In genomic region chr1:158932171-158932570, GRCh38 we compare ENCODE assay signal across 17 cellular contexts. TPM values are rescaled to one million over a fixed set of nuclear protein-coding genes. Genes with fewer than 3 reads are reported as not detected.
DNase-seq lines count a peak whose midpoint lies in the region; ATAC-seq and TF ChIP-seq lines count a peak whose summit lies in the region.
"Had no signal": no experiment of that assay in that cellular context is flagged by ENCODE, and none has a peak within 500 bp of the region (broad histone marks: within the 10 kb centered on the region; RNA-seq: fewer than 3 reads in every experiment).

No MANE protein-coding gene starts in this region.

- H3K36me3 ChIP-seq in DND-41 (ENCODE audit: insufficient read depth, low read length): no peaks in the 10 kb centered on the region
- H3K36me3 ChIP-seq in Loucy (ENCODE audit: insufficient read depth, low read length): no peaks in the 10 kb centered on the region
- no peaks in the 10 kb centered on the region for H3K36me3 ChIP-seq in Caco-2 (ENCODE audit: control insufficient read depth, insufficient read depth, low read length)
- H3K36me3 ChIP-seq: BLaER1 had no signal

- H3K4me3 Mint-ChIP-seq in activated naive CD8-positive, alpha-beta T cell treated with anti-CD3 and anti-CD28 coated beads, Interleukin-2, amount 10 ng/mL, durations not matched to agents 7 days and 5 days: peak overlapping the region; percentile 76
- H3K4me3 Mint-ChIP-seq in natural killer cell: peak overlapping the region; percentile 98
- H3K4me3 Mint-ChIP-seq in Caco-2 (ENCODE audit: unreplicated experiment): no peak overlapping the region

- peak overlapping the region in 1 of 2 experiments; percentile 45; a peak in 3 of 4 replicates for H3K4me3 ChIP-seq in DND-41 (ENCODE audit: low read depth in 1 of 2, low read length in 2 of 2)
- H3K4me3 ChIP-seq in Loucy (ENCODE audit: low read length, poor library complexity, severe bottlenecking): peak overlapping the region; percentile 33
- no peak overlapping the region for H3K4me3 ChIP-seq in Caco-2 (ENCODE audit: low read depth, low read length)
- H3K4me3 ChIP-seq: BLaER1, GM23248 had no signal

- H2AFZ ChIP-seq in DND-41 (ENCODE audit: low read depth, low read length): no peak overlapping the region
- H2AFZ ChIP-seq in Loucy (ENCODE audit: low read length): no peak overlapping the region
- H2AFZ ChIP-seq: GM23248 had no signal

- peaks cover 4% of the 10 kb centered on the region for H3K36me3 Mint-ChIP-seq in activated naive CD8-positive, alpha-beta T cell treated with anti-CD3 and anti-CD28 coated beads, Interleukin-2, amount 10 ng/mL, durations not matched to agents 7 days and 5 days
- H3K36me3 Mint-ChIP-seq in natural killer cell (peaks cover 25% of the 10 kb centered on the region), Caco-2 (ENCODE audit: insufficient read depth, unreplicated experiment) (no peaks in the 10 kb centered on the region)

- H3K9me2 ChIP-seq in Loucy (replicated peaks; ENCODE audit: low read depth, low read length): no peaks in the 10 kb centered on the region

- peaks cover 12% of the 10 kb centered on the region for H3K4me1 Mint-ChIP-seq in activated naive CD8-positive, alpha-beta T cell treated with anti-CD3 and anti-CD28 coated beads, Interleukin-2, amount 10 ng/mL, durations not matched to agents 7 days and 5 days
- H3K4me1 Mint-ChIP-seq in natural killer cell (peaks cover 49 to 64% of the 10 kb centered on the region in 2 donors), Caco-2 (ENCODE audit: low read depth, unreplicated experiment) (no peaks in the 10 kb centered on the region)

- TF ChIP-seq CTCF in DND-41 (IDR thresholded peaks at IDR 0.05; ENCODE audit: borderline replicate concordance, extremely low read depth, low read length, poor library complexity, severe bottlenecking): no peak
- no peak for TF ChIP-seq CTCF in Loucy (conservative IDR thresholded peaks at IDR 0.05; ENCODE audit: low read length)
- TF ChIP-seq CTCF in natural killer cell (IDR thresholded peaks at IDR 0.05): no peak
- TF ChIP-seq CTCF in Caco-2 (IDR thresholded peaks at IDR 0.05; ENCODE audit: insufficient read depth in 1 of 2, low read depth in 1 of 2, low read length in 1 of 2, severe bottlenecking in 1 of 2, unreplicated experiment in 1 of 2): no peak

- peaks cover 4% of the 10 kb centered on the region for H3K9me3 Mint-ChIP-seq in activated naive CD8-positive, alpha-beta T cell treated with anti-CD3 and anti-CD28 coated beads, Interleukin-2, amount 10 ng/mL, durations not matched to agents 7 days and 5 days
- H3K9me3 Mint-ChIP-seq in natural killer cell (peaks cover 0 to 2% of the 10 kb centered on the region in 2 donors), Caco-2 (ENCODE audit: unreplicated experiment) (peaks cover 4% of the 10 kb centered on the region)

- H3F3A ChIP-seq in Loucy (ENCODE audit: low read depth): no peaks in the 10 kb centered on the region

- intact Hi-C loops in natural killer cell (cut with micrococcal nuclease) (loop anchor here (10.0 kb wide), 1 partner anchor 1207 kb away; no protein-coding TSS in a partner anchor), posterior vena cava (cut with DNase I) (no loop called here), Caco-2 (cut with micrococcal nuclease; ENCODE audit: unreplicated experiment) (no loop called here)

- POLR2A ChIA-PET in activated naive CD8-positive, alpha-beta T cell treated with anti-CD3 and anti-CD28 coated beads, Interleukin-2, amount 10 ng/mL, durations not matched to agents 7 days and 5 days (lab: Charles Lee): no interaction called here
- POLR2A ChIA-PET in Caco-2 (lab: Charles Lee): no interaction called here

- H3K9ac ChIP-seq in DND-41 (ENCODE audit: low read depth, low read length) (peak overlapping the region; percentile 39), Loucy (ENCODE audit: low read depth, low read length, poor library complexity, severe bottlenecking) (peak overlapping the region; percentile 39)
- H3K9ac ChIP-seq: BLaER1, GM23248 had no signal

- CTCF ChIA-PET in Caco-2 (lab: Charles Lee): no interaction called here

- H3K4me2 ChIP-seq in DND-41 (ENCODE audit: insufficient read depth, low read length): peak overlapping the region; percentile 43; the same call in 1 of the 2 replicates
- peak overlapping the region; percentile 45 for H3K4me2 ChIP-seq in Loucy (ENCODE audit: low read depth, low read length, poor library complexity, severe bottlenecking)
- H3K4me2 ChIP-seq: BLaER1 had no signal

- 0 out of 3 replicates have a peak, but pooled peaks have one; percentile 22 for ATAC-seq in DND-41 (ENCODE audit: insufficient read depth, low read depth)
- no peak for ATAC-seq in activated naive CD8-positive, alpha-beta T cell treated with anti-CD3 and anti-CD28 coated beads, Interleukin-2, amount 10 ng/mL, durations not matched to agents 7 days and 5 days (ENCODE audit: low read depth)
- peak; percentile 24 to 51 (median 37) for ATAC-seq in natural killer cell
- no peak for ATAC-seq in GM18502 (IDR thresholded peaks at IDR 0.05; ENCODE audit: poor library complexity, unreplicated experiment)

- DNase-seq in DND-41: no peak
- DNase-seq in activated naive CD8-positive, alpha-beta T cell treated with anti-CD3 and anti-CD28 coated beads, Interleukin-2, amount 10 ng/mL, durations not matched to agents 7 days and 5 days: no peak
- DNase-seq in natural killer cell: no peak
- DNase-seq in posterior vena cava (ENCODE audit: low spot score): no peak
- no peak for DNase-seq in Caco-2
- no peak for DNase-seq in DMS114 treated with DMSO at 0.1 percent for 48 hours (lab: John Stamatoyannopoulos, UW; ENCODE audit: unreplicated experiment)
- DNase-seq: effector CD4-positive, alpha-beta T cell; GM23248; KBM-7; NCI-H524 treated with DMSO at 0.1 percent for 48 hours; RPMI8226; stimulated activated CD4-positive, alpha-beta T cell treated with anti-CD3 and anti-CD28 coated beads, Interleukin-1b, Interleukin-23, amount 100 ng/mL, for 48 hours had no signal

- H3K27me3 ChIP-seq in DND-41 (ENCODE audit: insufficient read depth, low read length, poor library complexity): no peaks in the 10 kb centered on the region
- no peaks in the 10 kb centered on the region for H3K27me3 ChIP-seq in Loucy (ENCODE audit: insufficient read depth, low read length, poor library complexity, severe bottlenecking)
- no peaks in the 10 kb centered on the region for H3K27me3 ChIP-seq in Caco-2 (replicated peaks; ENCODE audit: control insufficient read depth, insufficient read depth, low read length)
- H3K27me3 ChIP-seq: BLaER1 had no signal

- peak overlapping the region; percentile 77 for H3K27ac Mint-ChIP-seq in activated naive CD8-positive, alpha-beta T cell treated with anti-CD3 and anti-CD28 coated beads, Interleukin-2, amount 10 ng/mL, durations not matched to agents 7 days and 5 days
- H3K27ac Mint-ChIP-seq in natural killer cell (peak overlapping the region; percentile 90 to 95), Caco-2 (ENCODE audit: unreplicated experiment) (no peak overlapping the region)

- H3K27ac ChIP-seq in DND-41 (ENCODE audit: low read length): peak overlapping the region; percentile 60
- H3K27ac ChIP-seq: BLaER1, GM23248 had no signal

- H3K4me1 ChIP-seq in DND-41 (ENCODE audit: insufficient read depth, low read length): peaks cover 11% of the 10 kb centered on the region
- H3K4me1 ChIP-seq in Loucy (ENCODE audit: insufficient read depth, low read length, poor library complexity, severe bottlenecking): peaks cover 17% of the 10 kb centered on the region
- no peaks in the 10 kb centered on the region for H3K4me1 ChIP-seq in Caco-2
- H3K4me1 ChIP-seq: BLaER1 had no signal

- no TSS peak for BruUV-seq in Caco-2 (replicated peaks; lab: Mats Ljungman, UMichigan)

- H4K20me1 ChIP-seq in DND-41 (ENCODE audit: insufficient read depth, low read length): no peaks in the 10 kb centered on the region
- H4K20me1 ChIP-seq in Loucy (ENCODE audit: insufficient read depth, low read length, poor library complexity, severe bottlenecking): no peaks in the 10 kb centered on the region
- H4K20me1 ChIP-seq: BLaER1 had no signal

- no peaks in the 10 kb centered on the region for H3K9me3 ChIP-seq in DND-41 (ENCODE audit: insufficient read depth, low read length, severe bottlenecking)
- H3K9me3 ChIP-seq in Loucy (ENCODE audit: insufficient read depth, low read depth, low read length): 0 out of 2 replicates have a peak, but pooled peaks cover 4% of the 10 kb centered on the region
- H3K9me3 ChIP-seq in Caco-2: no peaks in the 10 kb centered on the region
- H3K9me3 ChIP-seq: BLaER1 had no signal

- 0 out of 2 replicates have a peak, but pooled peaks cover 3% of the 10 kb centered on the region for H3K79me2 ChIP-seq in DND-41 (ENCODE audit: insufficient read depth, low read length)
- no peaks in the 10 kb centered on the region for H3K79me2 ChIP-seq in Loucy (ENCODE audit: insufficient read depth, low read length)

- peaks cover 8% of the 10 kb centered on the region for H3K27me3 Mint-ChIP-seq in activated naive CD8-positive, alpha-beta T cell treated with anti-CD3 and anti-CD28 coated beads, Interleukin-2, amount 10 ng/mL, durations not matched to agents 7 days and 5 days
- H3K27me3 Mint-ChIP-seq in natural killer cell (ENCODE audit: low read depth in 2 of 2) (no peaks in the 10 kb centered on the region), Caco-2 (ENCODE audit: insufficient read depth, unreplicated experiment) (no peaks in the 10 kb centered on the region)

RNA-seq across cellular contexts. Expression of gene PYHIN1, which starts 0.8 kb away (rescaled TPM):
- 10 to 100 TPM; 44.6 to 45.2 TPM for total RNA-seq in activated naive CD8-positive, alpha-beta T cell treated with anti-CD3 and anti-CD28 coated beads, Interleukin-2, amount 10 ng/mL, durations not matched to agents 7 days and 5 days
- 100 to 1,000 TPM; 171 to 313 (median 197) TPM for total RNA-seq in natural killer cell
- total RNA-seq in posterior vena cava: 1 to 10 TPM; 1.6 to 3.4 TPM
- total RNA-seq in Caco-2 (2022): not detected in 2 replicates
- total RNA-seq: fibroblast of villous mesenchyme, GM23248, pulmonary artery endothelial cell had no signal

Comparison
In these comparisons a context has a peak if more than half of its experiments do, and no peak if none do; other contexts are left out.
1. ATAC-seq: peak in DND-41 (single experiment) and natural killer cell (3 of 3); none in activated naive CD8-positive, alpha-beta T cell treated with anti-CD3 and anti-CD28 coated beads, Interleukin-2, amount 10 ng/mL, durations not matched to agents 7 days and 5 days (single experiment) and GM18502 (single experiment).
2. RNA of gene PYHIN1, which starts 0.8 kb away (total RNA-seq): 171 to 313 TPM in natural killer cell and 44.6 to 45.2 TPM in activated naive CD8-positive, alpha-beta T cell treated with anti-CD3 and anti-CD28 coated beads, Interleukin-2, amount 10 ng/mL, durations not matched to agents 7 days and 5 days; 1.6 to 3.4 TPM in posterior vena cava and not detected in Caco-2; every median in the first group is over 10 times any median in the second.